ENCODE assay signal across 1 cellular context in the genomic region with DNA sequence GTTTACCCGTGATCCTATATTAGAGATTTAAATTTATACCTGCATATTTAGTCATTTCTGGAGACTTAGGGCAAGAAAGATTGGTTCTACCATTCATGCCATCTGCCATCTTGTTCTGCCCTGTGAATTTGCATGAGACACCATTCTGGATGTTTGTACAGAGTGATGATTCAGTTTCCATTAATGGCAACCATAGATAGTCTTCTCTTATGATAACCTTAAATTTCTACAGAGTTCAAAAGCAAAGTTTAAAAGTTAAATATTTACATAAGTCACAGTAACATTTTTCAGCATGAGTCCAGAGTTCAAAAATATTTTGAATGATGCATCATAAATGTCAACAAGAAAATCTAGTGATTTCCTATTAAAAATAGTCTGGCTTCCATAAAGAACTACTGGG.
TF ChIP-seq lines count a peak whose summit lies in the region.

No MANE protein-coding gene starts in this region.

TF ChIP-seq in HepG2, 621 proteins besides CTCF, POLR2A, EP300 and RAD21 (continued from another document and continues in another):
- TF ChIP-seq PAXIP1 (CRISPR knock-in tag; conservative IDR thresholded peaks at IDR 0.05) (0 out of 2 replicates have a peak, but pooled peaks have one; percentile 21), MTERF4 (CRISPR knock-in tag; IDR thresholded peaks at IDR 0.05) (no peak), ZBTB33 (CRISPR knock-in tag; IDR thresholded peaks at IDR 0.05) (no peak), RARG (CRISPR knock-in tag; IDR thresholded peaks at IDR 0.05; ENCODE audit: low read depth) (no peak), ZFP41 (CRISPR knock-in tag; IDR thresholded peaks at IDR 0.05; ENCODE audit: borderline replicate concordance) (no peak), MBNL3 (CRISPR knock-in tag; conservative IDR thresholded peaks at IDR 0.05) (no peak), SP2 (CRISPR knock-in tag; IDR thresholded peaks at IDR 0.05) (no peak), AKAP8 (CRISPR knock-in tag; IDR thresholded peaks at IDR 0.05) (no peak), ZNF709 (CRISPR knock-in tag; IDR thresholded peaks at IDR 0.05) (no peak), BRCA1 (CRISPR knock-in tag; IDR thresholded peaks at IDR 0.05) (no peak), JARID2 (CRISPR knock-in tag; IDR thresholded peaks at IDR 0.05; ENCODE audit: insufficient replicate concordance) (no peak), TAF1 (CRISPR knock-in tag; IDR thresholded peaks at IDR 0.05) (no peak), RFXANK (CRISPR knock-in tag; IDR thresholded peaks at IDR 0.05) (no peak), NFYB (CRISPR knock-in tag; IDR thresholded peaks at IDR 0.05) (no peak), REPIN1 (CRISPR knock-in tag; IDR thresholded peaks at IDR 0.05; ENCODE audit: borderline replicate concordance, low read depth) (no peak), ZFP91 (CRISPR knock-in tag; IDR thresholded peaks at IDR 0.05; ENCODE audit: borderline replicate concordance) (no peak), ZNF615 (CRISPR knock-in tag; IDR thresholded peaks at IDR 0.05; ENCODE audit: borderline replicate concordance) (no peak), ZNF883 (CRISPR knock-in tag; IDR thresholded peaks at IDR 0.05; ENCODE audit: not compliant biosample characterization) (no peak), ZNF30 (CRISPR knock-in tag; IDR thresholded peaks at IDR 0.05) (no peak), CC2D1A (CRISPR knock-in tag; IDR thresholded peaks at IDR 0.05) (no peak), FOXP4 (CRISPR knock-in tag; IDR thresholded peaks at IDR 0.05) (no peak)
- TF ChIP-seq, protein P1, sequence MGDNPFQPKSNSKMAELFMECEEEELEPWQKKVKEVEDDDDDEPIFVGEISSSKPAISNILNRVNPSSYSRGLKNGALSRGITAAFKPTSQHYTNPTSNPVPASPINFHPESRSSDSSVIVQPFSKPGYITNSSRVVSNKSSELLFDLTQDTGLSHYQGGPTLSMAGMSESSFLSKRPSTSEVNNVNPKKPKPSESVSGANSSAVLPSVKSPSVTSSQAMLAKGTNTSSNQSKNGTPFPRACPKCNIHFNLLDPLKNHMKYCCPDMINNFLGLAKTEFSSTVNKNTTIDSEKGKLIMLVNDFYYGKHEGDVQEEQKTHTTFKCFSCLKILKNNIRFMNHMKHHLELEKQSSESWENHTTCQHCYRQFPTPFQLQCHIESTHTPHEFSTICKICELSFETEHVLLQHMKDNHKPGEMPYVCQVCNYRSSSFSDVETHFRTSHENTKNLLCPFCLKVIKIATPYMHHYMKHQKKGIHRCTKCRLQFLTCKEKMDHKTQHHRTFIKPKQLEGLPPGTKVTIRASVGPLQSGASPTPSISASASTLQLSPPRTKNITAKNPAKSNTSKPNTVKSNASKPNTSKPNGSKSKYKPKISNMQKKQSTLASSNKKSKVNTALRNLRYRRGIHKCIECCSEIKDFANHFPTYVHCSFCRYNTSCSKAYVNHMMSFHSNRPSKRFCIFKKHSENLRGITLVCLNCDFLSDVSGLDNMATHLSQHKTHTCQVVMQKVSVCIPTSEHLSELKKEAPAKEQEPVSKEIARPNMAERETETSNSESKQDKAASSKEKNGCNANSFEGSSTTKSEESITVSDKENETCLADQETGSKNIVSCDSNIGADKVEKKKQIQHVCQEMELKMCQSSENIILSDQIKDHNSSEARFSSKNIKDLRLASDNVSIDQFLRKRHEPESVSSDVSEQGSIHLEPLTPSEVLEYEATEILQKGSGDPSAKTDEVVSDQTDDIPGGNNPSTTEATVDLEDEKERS (CRISPR knock-in tag; IDR thresholded peaks at IDR 0.05): peak; percentile 2; the same call in 1 of the 2 replicates
- TF ChIP-seq, protein P2, sequence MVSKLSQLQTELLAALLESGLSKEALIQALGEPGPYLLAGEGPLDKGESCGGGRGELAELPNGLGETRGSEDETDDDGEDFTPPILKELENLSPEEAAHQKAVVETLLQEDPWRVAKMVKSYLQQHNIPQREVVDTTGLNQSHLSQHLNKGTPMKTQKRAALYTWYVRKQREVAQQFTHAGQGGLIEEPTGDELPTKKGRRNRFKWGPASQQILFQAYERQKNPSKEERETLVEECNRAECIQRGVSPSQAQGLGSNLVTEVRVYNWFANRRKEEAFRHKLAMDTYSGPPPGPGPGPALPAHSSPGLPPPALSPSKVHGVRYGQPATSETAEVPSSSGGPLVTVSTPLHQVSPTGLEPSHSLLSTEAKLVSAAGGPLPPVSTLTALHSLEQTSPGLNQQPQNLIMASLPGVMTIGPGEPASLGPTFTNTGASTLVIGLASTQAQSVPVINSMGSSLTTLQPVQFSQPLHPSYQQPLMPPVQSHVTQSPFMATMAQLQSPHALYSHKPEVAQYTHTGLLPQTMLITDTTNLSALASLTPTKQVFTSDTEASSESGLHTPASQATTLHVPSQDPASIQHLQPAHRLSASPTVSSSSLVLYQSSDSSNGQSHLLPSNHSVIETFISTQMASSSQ (IDR thresholded peaks at IDR 0.05; ENCODE audit: low read depth): peak; percentile 18
- TF ChIP-seq, protein P2 (CRISPR knock-in tag; IDR thresholded peaks at IDR 0.05; ENCODE audit: borderline replicate concordance): no peak
- TF ChIP-seq, protein P3, sequence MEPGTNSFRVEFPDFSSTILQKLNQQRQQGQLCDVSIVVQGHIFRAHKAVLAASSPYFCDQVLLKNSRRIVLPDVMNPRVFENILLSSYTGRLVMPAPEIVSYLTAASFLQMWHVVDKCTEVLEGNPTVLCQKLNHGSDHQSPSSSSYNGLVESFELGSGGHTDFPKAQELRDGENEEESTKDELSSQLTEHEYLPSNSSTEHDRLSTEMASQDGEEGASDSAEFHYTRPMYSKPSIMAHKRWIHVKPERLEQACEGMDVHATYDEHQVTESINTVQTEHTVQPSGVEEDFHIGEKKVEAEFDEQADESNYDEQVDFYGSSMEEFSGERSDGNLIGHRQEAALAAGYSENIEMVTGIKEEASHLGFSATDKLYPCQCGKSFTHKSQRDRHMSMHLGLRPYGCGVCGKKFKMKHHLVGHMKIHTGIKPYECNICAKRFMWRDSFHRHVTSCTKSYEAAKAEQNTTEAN (CRISPR knock-in tag; conservative IDR thresholded peaks at IDR 0.05): no peak
- TF ChIP-seq, protein P4, sequence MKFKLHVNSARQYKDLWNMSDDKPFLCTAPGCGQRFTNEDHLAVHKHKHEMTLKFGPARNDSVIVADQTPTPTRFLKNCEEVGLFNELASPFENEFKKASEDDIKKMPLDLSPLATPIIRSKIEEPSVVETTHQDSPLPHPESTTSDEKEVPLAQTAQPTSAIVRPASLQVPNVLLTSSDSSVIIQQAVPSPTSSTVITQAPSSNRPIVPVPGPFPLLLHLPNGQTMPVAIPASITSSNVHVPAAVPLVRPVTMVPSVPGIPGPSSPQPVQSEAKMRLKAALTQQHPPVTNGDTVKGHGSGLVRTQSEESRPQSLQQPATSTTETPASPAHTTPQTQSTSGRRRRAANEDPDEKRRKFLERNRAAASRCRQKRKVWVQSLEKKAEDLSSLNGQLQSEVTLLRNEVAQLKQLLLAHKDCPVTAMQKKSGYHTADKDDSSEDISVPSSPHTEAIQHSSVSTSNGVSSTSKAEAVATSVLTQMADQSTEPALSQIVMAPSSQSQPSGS (CRISPR knock-in tag; IDR thresholded peaks at IDR 0.05): no peak
